ENCODE assay signal across 8 cellular contexts in genomic region chr20:36064661-36065426, GRCh38.
A peak's percentile ranks its signal among the peaks of the same experiment; 100 is the strongest.
DNase-seq lines count a peak whose midpoint lies in the region; ATAC-seq, FAIRE-seq and TF ChIP-seq lines count a peak whose summit lies in the region.

No MANE protein-coding gene starts in this region.

- no peaks in the 10 kb centered on the region for H3K27me3 ChIP-seq in A673 (replicated peaks; ENCODE audit: insufficient read depth, low read depth, low read length, poor library complexity)

- ATAC-seq in GM18868 (IDR thresholded peaks at IDR 0.05; ENCODE audit: unreplicated experiment) (peak; percentile 94), HG03103 (IDR thresholded peaks at IDR 0.05; ENCODE audit: low read depth, unreplicated experiment) (peak; percentile 84)
- peak; percentile 92 for ATAC-seq in central memory CD8-positive, alpha-beta T cell (replicated peaks; ENCODE audit: extremely low read depth, poor library complexity, severe bottlenecking)

- H3K9me3 ChIP-seq in A673 (ENCODE audit: low read depth, low read length, poor library complexity, severe bottlenecking), result no peaks in the 10 kb centered on the region
- H3K9me3 ChIP-seq in kidney (ENCODE audit: control insufficient read depth in 1 of 2, low read length in 2 of 2), result no peaks in the 10 kb centered on the region

- peak overlapping the region; percentile 77 for H3K27ac Mint-ChIP-seq in central memory CD8-positive, alpha-beta T cell (ENCODE audit: low read depth)

- peaks cover 6% of the 10 kb centered on the region for H3K36me3 Mint-ChIP-seq in central memory CD8-positive, alpha-beta T cell (ENCODE audit: insufficient read depth)

- no peak for TF ChIP-seq CTCF in A673 (conservative IDR thresholded peaks at IDR 0.05; ENCODE audit: low read depth, low read length)
- TF ChIP-seq CTCF in kidney (IDR thresholded peaks at IDR 0.05; ENCODE audit: borderline replicate concordance, extremely low read depth, insufficient read depth), result peak; percentile 23

- peak overlapping the region; percentile 84 for H3K4me3 Mint-ChIP-seq in central memory CD8-positive, alpha-beta T cell

- peaks cover 7% of the 10 kb centered on the region for H3K27me3 Mint-ChIP-seq in central memory CD8-positive, alpha-beta T cell

- intact Hi-C loops in A673 (cut with micrococcal nuclease; ENCODE audit: unreplicated experiment) (no loop called here), kidney (cut with DNase I) (no loop called here)

- no peaks in the 10 kb centered on the region for H3K9me3 Mint-ChIP-seq in central memory CD8-positive, alpha-beta T cell

- no peak overlapping the region for H3K27ac ChIP-seq in A673 (ENCODE audit: low read depth, low read length, poor library complexity, severe bottlenecking)
- H3K27ac ChIP-seq in kidney (ENCODE audit: low read depth in 2 of 2, low read length in 2 of 2), result peak overlapping the region; percentile 92 to 99

- POLR2A ChIA-PET in A673 (lab: Charles Lee; ENCODE audit: low non-redundant PET), result no interaction called here

- CTCF ChIA-PET in A673 (lab: Charles Lee), result no interaction called here

- peaks cover 7% of the 10 kb centered on the region for H3K4me1 ChIP-seq in A673 (ENCODE audit: insufficient read depth, low read length, poor library complexity, severe bottlenecking)
- peaks cover 4 to 12% of the 10 kb centered on the region in 2 donors for H3K4me1 ChIP-seq in kidney (ENCODE audit: control insufficient read depth in 1 of 2, insufficient read depth in 1 of 2, low read depth in 1 of 2, low read length in 2 of 2)

- H3K4me1 Mint-ChIP-seq in central memory CD8-positive, alpha-beta T cell, result no peaks in the 10 kb centered on the region

- peak; percentile 13 for FAIRE-seq in kidney (lab: Jason Lieb, UNC)

- peak overlapping the region; percentile 41 to 78 for H3K9ac ChIP-seq in kidney (ENCODE audit: low read length in 2 of 2)

- H3K36me3 ChIP-seq in A673 (ENCODE audit: insufficient read depth, low read length, poor library complexity, severe bottlenecking) (no peaks in the 10 kb centered on the region), kidney (ENCODE audit: control insufficient read depth in 1 of 2, insufficient read depth in 2 of 2, low read length in 2 of 2) (no peaks in the 10 kb centered on the region)

- no TSS peak for BruUV-seq in A673 (replicated peaks; lab: Mats Ljungman, UMichigan)

- peak; percentile 85 for DNase-seq in A673 (ENCODE audit: low spot score)
- DNase-seq in NCI-H2196 treated with DMSO at 0.1 percent for 48 hours (lab: John Stamatoyannopoulos, UW; ENCODE audit: unreplicated experiment), result peak; percentile 89
- peak; percentile 76 for DNase-seq in activated CD4-positive, CD25-positive, alpha-beta regulatory T cell treated with anti-CD3 and anti-CD28 coated beads, Interleukin-2, amount 50 U/mL, for 16 hours (ENCODE audit: low read depth, low spot score)
- peak; percentile 90 to 98 for DNase-seq in central memory CD8-positive, alpha-beta T cell (ENCODE audit: low spot score in 2 of 2)
- DNase-seq in kidney, result peak; percentile 99
- peak; percentile 78 to 97 (median 90) for DNase-seq in stimulated activated CD4-positive, alpha-beta T cell treated with anti-CD3 and anti-CD28 coated beads, Interleukin-12 subunit alpha, Interleukin-12 subunit beta, amount 100 ng/mL, for 48 hours (ENCODE audit: low read depth in 2 of 3, low spot score in 1 of 3)

- H3K4me3 ChIP-seq in A673 (ENCODE audit: low read depth, low read length, poor library complexity, severe bottlenecking) (peak overlapping the region; percentile 60), kidney (ENCODE audit: low read length in 2 of 2) (peak overlapping the region; percentile 49 to 70)
